In the genomic region with DNA sequence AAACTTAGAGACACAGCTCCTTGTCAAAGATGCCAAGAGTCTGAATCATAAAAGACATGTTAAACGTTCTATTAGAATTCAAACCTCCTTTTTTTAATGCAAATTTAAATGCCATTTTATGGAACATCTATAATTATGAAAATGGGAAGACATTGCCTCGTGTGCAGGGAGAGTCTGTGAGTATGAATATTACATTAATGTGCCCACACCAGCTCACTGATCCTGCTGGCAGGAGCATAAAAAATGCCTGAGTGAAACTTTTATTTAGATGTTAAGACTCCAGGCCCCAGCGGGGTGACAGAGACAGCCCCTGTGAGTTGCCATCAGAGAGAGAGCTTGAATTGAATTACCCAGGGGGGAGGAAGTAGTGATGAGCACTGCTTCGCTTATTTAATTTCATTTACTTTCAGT, we compare ENCODE assay signal across 20 cellular contexts.
DNase-seq lines count a peak whose midpoint lies in the region; ATAC-seq and TF ChIP-seq lines count a peak whose summit lies in the region.
"Had no signal": no experiment of that assay in that cellular context is flagged by ENCODE, and none has a peak within 500 bp of the region (broad histone marks: within the 10 kb centered on the region; RNA-seq: fewer than 3 reads in every experiment).

No MANE protein-coding gene starts in this region.

- peaks cover 44% of the 10 kb centered on the region for H3K4me1 Mint-ChIP-seq in activated naive CD8-positive, alpha-beta T cell treated with anti-CD3 and anti-CD28 coated beads, Interleukin-2, amount 10 ng/mL, durations not matched to agents 7 days and 5 days
- H3K4me1 Mint-ChIP-seq in neural progenitor cell: peaks cover 47% of the 10 kb centered on the region

- H3K9me2 ChIP-seq in Loucy (replicated peaks; ENCODE audit: low read depth, low read length): no peaks in the 10 kb centered on the region

- no peak overlapping the region for H3K4me3 ChIP-seq in Loucy (ENCODE audit: low read length, poor library complexity, severe bottlenecking)
- no peak overlapping the region for H3K4me3 ChIP-seq in neural progenitor cell
- H3K4me3 ChIP-seq: K562, mucosa of descending colon, transverse colon had no signal

- peaks cover 22% of the 10 kb centered on the region for H3K4me1 ChIP-seq in Loucy (ENCODE audit: insufficient read depth, low read length, poor library complexity, severe bottlenecking)
- peaks cover 6% of the 10 kb centered on the region for H3K4me1 ChIP-seq in neural progenitor cell
- H3K4me1 ChIP-seq: transverse colon had no signal

- peaks cover 41% of the 10 kb centered on the region for H3K36me3 Mint-ChIP-seq in activated naive CD8-positive, alpha-beta T cell treated with anti-CD3 and anti-CD28 coated beads, Interleukin-2, amount 10 ng/mL, durations not matched to agents 7 days and 5 days
- H3K36me3 Mint-ChIP-seq in neural progenitor cell: no peaks in the 10 kb centered on the region

- peaks cover 7% of the 10 kb centered on the region; the same call in 1 of the 2 replicates for H3F3A ChIP-seq in Loucy (ENCODE audit: low read depth)
- H3F3A ChIP-seq in neural progenitor cell (ENCODE audit: low read depth): no peaks in the 10 kb centered on the region

- no peaks in the 10 kb centered on the region for H3K9me3 Mint-ChIP-seq in activated naive CD8-positive, alpha-beta T cell treated with anti-CD3 and anti-CD28 coated beads, Interleukin-2, amount 10 ng/mL, durations not matched to agents 7 days and 5 days
- H3K9me3 Mint-ChIP-seq in neural progenitor cell: no peaks in the 10 kb centered on the region
- H3K9me3 Mint-ChIP-seq: stimulated activated naive CD8-positive, alpha-beta T cell treated with anti-CD3 and anti-CD28 coated beads, Interleukin-15, amount 100 ng/mL, for 72 hours had no signal

- H3K4me2 ChIP-seq in Loucy (ENCODE audit: low read depth, low read length, poor library complexity, severe bottlenecking): peak overlapping the region; percentile 24
- no peak overlapping the region for H3K4me2 ChIP-seq in neural progenitor cell

- peak overlapping the region; percentile 11 for H3K4me3 Mint-ChIP-seq in activated naive CD8-positive, alpha-beta T cell treated with anti-CD3 and anti-CD28 coated beads, Interleukin-2, amount 10 ng/mL, durations not matched to agents 7 days and 5 days
- H3K4me3 Mint-ChIP-seq in neural progenitor cell: peak overlapping the region; percentile 55
- H3K4me3 Mint-ChIP-seq: stimulated activated naive CD8-positive, alpha-beta T cell treated with anti-CD3 and anti-CD28 coated beads, Interleukin-15, amount 100 ng/mL, for 72 hours had no signal

- H3K9me3 ChIP-seq in Loucy (ENCODE audit: insufficient read depth, low read depth, low read length) (no peaks in the 10 kb centered on the region), neural progenitor cell (ENCODE audit: low read depth) (no peaks in the 10 kb centered on the region)
- H3K9me3 ChIP-seq: mucosa of descending colon, neutrophil, transverse colon had no signal

- H3K79me2 ChIP-seq in Loucy (ENCODE audit: insufficient read depth, low read length) (no peaks in the 10 kb centered on the region), neural progenitor cell (ENCODE audit: low read depth) (no peaks in the 10 kb centered on the region)

- H2AFZ ChIP-seq in Loucy (ENCODE audit: low read length) (no peak overlapping the region), neural progenitor cell (replicated peaks) (peak overlapping the region; percentile 60)

- H3K36me3 ChIP-seq in Loucy (ENCODE audit: insufficient read depth, low read length): no peaks in the 10 kb centered on the region
- H3K36me3 ChIP-seq in neural progenitor cell: no peaks in the 10 kb centered on the region
- H3K36me3 ChIP-seq: neutrophil, transverse colon had no signal

- ATAC-seq in activated naive CD8-positive, alpha-beta T cell treated with anti-CD3 and anti-CD28 coated beads, Interleukin-2, amount 10 ng/mL, durations not matched to agents 7 days and 5 days (ENCODE audit: low read depth): peak; percentile 23
- ATAC-seq in HG02884 (IDR thresholded peaks at IDR 0.05; ENCODE audit: unreplicated experiment): no peak
- ATAC-seq in SK-N-SH treated with all-trans-retinoic acid at 6 μM for 48 hours: no peak
- no peak for ATAC-seq in HG02588 (IDR thresholded peaks at IDR 0.05; ENCODE audit: unreplicated experiment)
- ATAC-seq: K562; mucosa of descending colon; stimulated activated naive CD8-positive, alpha-beta T cell treated with anti-CD3 and anti-CD28 coated beads, Interleukin-15, amount 100 ng/mL, for 72 hours had no signal

- no peaks in the 10 kb centered on the region for H3K27me3 Mint-ChIP-seq in activated naive CD8-positive, alpha-beta T cell treated with anti-CD3 and anti-CD28 coated beads, Interleukin-2, amount 10 ng/mL, durations not matched to agents 7 days and 5 days
- peaks cover 4% of the 10 kb centered on the region for H3K27me3 Mint-ChIP-seq in neural progenitor cell (ENCODE audit: insufficient read depth, low read depth)
- H3K27me3 Mint-ChIP-seq: stimulated activated naive CD8-positive, alpha-beta T cell treated with anti-CD3 and anti-CD28 coated beads, Interleukin-15, amount 100 ng/mL, for 72 hours had no signal

- H3K27ac ChIP-seq in neural progenitor cell: no peak overlapping the region
- H3K27ac ChIP-seq: 22Rv1, neutrophil, transverse colon had no signal

- DNase-seq in NCI-H345 (lab: John Stamatoyannopoulos, UW) (peak; percentile 3), NCI-H345 treated with DMSO at 0.1 percent for 48 hours (lab: John Stamatoyannopoulos, UW; ENCODE audit: unreplicated experiment) (no peak), neural progenitor cell (ENCODE audit: low spot score) (no peak)
- no peak for DNase-seq in activated naive CD8-positive, alpha-beta T cell treated with anti-CD3 and anti-CD28 coated beads, Interleukin-2, amount 10 ng/mL, durations not matched to agents 7 days and 5 days
- DNase-seq: COR-L47; cortex of kidney; mucosa of descending colon; NCI-H1694; SIG-M5; stimulated activated CD4-positive, alpha-beta T cell treated with anti-CD3 and anti-CD28 coated beads, Interleukin-4, amount 100 ng/mL, for 1 hour; stimulated activated naive CD8-positive, alpha-beta T cell treated with anti-CD3 and anti-CD28 coated beads, Interleukin-15, amount 100 ng/mL, for 72 hours; T-helper 9 cell; transverse colon had no signal

- no peak overlapping the region for H3K9ac ChIP-seq in Loucy (ENCODE audit: low read depth, low read length, poor library complexity, severe bottlenecking)
- no peak overlapping the region for H3K9ac ChIP-seq in neural progenitor cell

- peaks cover 35% of the 10 kb centered on the region for H3K27me3 ChIP-seq in Loucy (ENCODE audit: insufficient read depth, low read length, poor library complexity, severe bottlenecking)
- no peaks in the 10 kb centered on the region for H3K27me3 ChIP-seq in neural progenitor cell
- H3K27me3 ChIP-seq: transverse colon had no signal

- H4K20me1 ChIP-seq in Loucy (ENCODE audit: insufficient read depth, low read length, poor library complexity, severe bottlenecking) (no peaks in the 10 kb centered on the region), neural progenitor cell (ENCODE audit: low read depth) (no peaks in the 10 kb centered on the region)

- H3K27ac Mint-ChIP-seq in activated naive CD8-positive, alpha-beta T cell treated with anti-CD3 and anti-CD28 coated beads, Interleukin-2, amount 10 ng/mL, durations not matched to agents 7 days and 5 days: peak overlapping the region; percentile 22
- peak overlapping the region; percentile 77 for H3K27ac Mint-ChIP-seq in neural progenitor cell

- TF ChIP-seq CTCF in Loucy (conservative IDR thresholded peaks at IDR 0.05; ENCODE audit: low read length) (no peak), neural progenitor cell (IDR thresholded peaks at IDR 0.05) (no peak)

- POLR2A ChIA-PET in activated naive CD8-positive, alpha-beta T cell treated with anti-CD3 and anti-CD28 coated beads, Interleukin-2, amount 10 ng/mL, durations not matched to agents 7 days and 5 days (lab: Charles Lee): interaction anchor here (0.9 kb wide), 1 partner anchor 85 kb away, joined by 3 read pairs; the partner anchor contains the start of gene SNX11

TF ChIP-seq in SK-N-SH treated with all-trans-retinoic acid at 6 μM for 48 hours, 23 proteins besides CTCF, POLR2A, EP300 and RAD21 (continues in another document):
- TF ChIP-seq CSRNP3 (CRISPR knock-in tag; IDR thresholded peaks at IDR 0.05) (no peak), ZNF8 (CRISPR knock-in tag; IDR thresholded peaks at IDR 0.05) (no peak), SNAI2 (CRISPR knock-in tag; IDR thresholded peaks at IDR 0.05) (no peak)
- TF ChIP-seq, protein P1, sequence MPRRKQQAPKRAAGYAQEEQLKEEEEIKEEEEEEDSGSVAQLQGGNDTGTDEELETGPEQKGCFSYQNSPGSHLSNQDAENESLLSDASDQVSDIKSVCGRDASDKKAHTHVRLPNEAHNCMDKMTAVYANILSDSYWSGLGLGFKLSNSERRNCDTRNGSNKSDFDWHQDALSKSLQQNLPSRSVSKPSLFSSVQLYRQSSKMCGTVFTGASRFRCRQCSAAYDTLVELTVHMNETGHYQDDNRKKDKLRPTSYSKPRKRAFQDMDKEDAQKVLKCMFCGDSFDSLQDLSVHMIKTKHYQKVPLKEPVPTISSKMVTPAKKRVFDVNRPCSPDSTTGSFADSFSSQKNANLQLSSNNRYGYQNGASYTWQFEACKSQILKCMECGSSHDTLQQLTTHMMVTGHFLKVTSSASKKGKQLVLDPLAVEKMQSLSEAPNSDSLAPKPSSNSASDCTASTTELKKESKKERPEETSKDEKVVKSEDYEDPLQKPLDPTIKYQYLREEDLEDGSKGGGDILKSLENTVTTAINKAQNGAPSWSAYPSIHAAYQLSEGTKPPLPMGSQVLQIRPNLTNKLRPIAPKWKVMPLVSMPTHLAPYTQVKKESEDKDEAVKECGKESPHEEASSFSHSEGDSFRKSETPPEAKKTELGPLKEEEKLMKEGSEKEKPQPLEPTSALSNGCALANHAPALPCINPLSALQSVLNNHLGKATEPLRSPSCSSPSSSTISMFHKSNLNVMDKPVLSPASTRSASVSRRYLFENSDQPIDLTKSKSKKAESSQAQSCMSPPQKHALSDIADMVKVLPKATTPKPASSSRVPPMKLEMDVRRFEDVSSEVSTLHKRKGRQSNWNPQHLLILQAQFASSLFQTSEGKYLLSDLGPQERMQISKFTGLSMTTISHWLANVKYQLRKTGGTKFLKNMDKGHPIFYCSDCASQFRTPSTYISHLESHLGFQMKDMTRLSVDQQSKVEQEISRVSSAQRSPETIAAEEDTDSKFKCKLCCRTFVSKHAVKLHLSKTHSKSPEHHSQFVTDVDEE (CRISPR knock-in tag; IDR thresholded peaks at IDR 0.05): no peak
